In the genomic region with DNA sequence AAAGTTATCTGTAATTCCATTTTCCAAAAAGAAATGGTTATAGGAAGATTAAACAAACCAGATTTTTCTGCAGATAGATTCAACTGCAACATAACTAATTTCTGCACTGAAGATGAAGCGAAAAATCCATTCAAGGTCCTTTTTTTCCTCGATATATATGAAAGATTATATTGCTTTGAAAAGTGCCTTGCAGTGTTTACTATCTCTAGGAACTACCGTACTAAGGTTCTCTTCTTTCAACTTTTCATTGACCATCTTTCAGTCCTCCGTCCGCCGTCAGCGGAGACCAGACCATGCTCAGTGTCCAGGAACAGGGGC, we compare ENCODE assay signal across 8 cellular contexts. TPM values are rescaled to one million over a fixed set of nuclear protein-coding genes. Genes with fewer than 3 reads are reported as not detected.
DNase-seq lines count a peak whose midpoint lies in the region; ATAC-seq and TF ChIP-seq lines count a peak whose summit lies in the region.

No MANE protein-coding gene starts in this region.

- H2AFZ ChIP-seq in PC-3 (ENCODE audit: low read length): peak overlapping the region; percentile 99

- BruUV-seq in Caco-2 (replicated peaks; lab: Mats Ljungman, UMichigan): no TSS peak
- TSS peak; percentile 47 for BruUV-seq in PC-3 (replicated peaks; lab: Mats Ljungman, UMichigan)

- peaks cover 33% of the 10 kb centered on the region for H3K79me2 ChIP-seq in PC-3 (ENCODE audit: low read length)

- H3K27ac Mint-ChIP-seq in Caco-2 (ENCODE audit: unreplicated experiment): peak overlapping the region; percentile 33

- CTCF ChIA-PET in Caco-2 (lab: Charles Lee) (no interaction called here), PC-3 (lab: Charles Lee) (no interaction called here)

- intact Hi-C loops in Caco-2 (cut with micrococcal nuclease; ENCODE audit: unreplicated experiment): no loop called here
- intact Hi-C loops in PC-3 (cut with micrococcal nuclease): no loop called here
- intact Hi-C loops in ovary (cut with DNase I): no loop called here

- H3K9me3 ChIP-seq in Caco-2: no peaks in the 10 kb centered on the region
- no peaks in the 10 kb centered on the region for H3K9me3 ChIP-seq in PC-3 (ENCODE audit: low read length)
- no peaks in the 10 kb centered on the region for H3K9me3 ChIP-seq in ovary

- H3K9me2 ChIP-seq in PC-3 (replicated peaks; ENCODE audit: low read length): no peaks in the 10 kb centered on the region

- no peaks in the 10 kb centered on the region for H3F3A ChIP-seq in PC-3 (ENCODE audit: low read length, unreplicated experiment)

- peak overlapping the region; percentile 87 for H3K4me3 Mint-ChIP-seq in Caco-2 (ENCODE audit: unreplicated experiment)

- POLR2A ChIA-PET in Caco-2 (lab: Charles Lee) (no interaction called here), PC-3 (lab: Charles Lee; ENCODE audit: unreplicated experiment) (interaction anchor here (0.6 kb wide), 1 partner anchor 10 kb away, joined by 4 read pairs; no protein-coding TSS in a partner anchor)

- H3K27me3 Mint-ChIP-seq in Caco-2 (ENCODE audit: insufficient read depth, unreplicated experiment): peaks cover 13% of the 10 kb centered on the region

- H3K4me1 Mint-ChIP-seq in Caco-2 (ENCODE audit: low read depth, unreplicated experiment): peaks cover 7% of the 10 kb centered on the region

- DNase-seq in Caco-2 (no peak), PC-3 (no peak), epithelial cell of prostate (ENCODE audit: low read depth, low spot score) (no peak), ovary (no peak), ureter (ENCODE audit: low spot score) (no peak), NCI-H748 (lab: John Stamatoyannopoulos, UW; ENCODE audit: unreplicated experiment) (no peak), NCI-H1417 (lab: John Stamatoyannopoulos, UW) (no peak)

- no peaks in the 10 kb centered on the region for H3K4me1 ChIP-seq in Caco-2
- H3K4me1 ChIP-seq in PC-3 (ENCODE audit: insufficient read depth, low read length): peaks cover 14% of the 10 kb centered on the region; the same call in 1 of the 2 replicates
- peaks cover 3% of the 10 kb centered on the region for H3K4me1 ChIP-seq in ovary (ENCODE audit: insufficient read depth)

- H4K20me1 ChIP-seq in PC-3 (ENCODE audit: low read length): no peaks in the 10 kb centered on the region

- no peaks in the 10 kb centered on the region for H3K27me3 ChIP-seq in Caco-2 (replicated peaks; ENCODE audit: control insufficient read depth, insufficient read depth, low read length)
- H3K27me3 ChIP-seq in PC-3 (ENCODE audit: low read length): peaks cover 13% of the 10 kb centered on the region; the same call in 1 of the 2 replicates
- H3K27me3 ChIP-seq in ovary: no peaks in the 10 kb centered on the region

- WGBS in ovary, 3 donors: 0 to 2% (median 2%) methylated on average over 7 of the region's 7 CpGs

- H3K4me3 ChIP-seq in Caco-2 (ENCODE audit: low read depth, low read length) (peak overlapping the region; percentile 66), PC-3 (ENCODE audit: low read length) (peak overlapping the region; percentile 75), ovary (peak overlapping the region; percentile 84)

- H3K9me3 Mint-ChIP-seq in Caco-2 (ENCODE audit: unreplicated experiment): no peaks in the 10 kb centered on the region

- TF ChIP-seq EP300 in ovary (IDR thresholded peaks at IDR 0.05): no peak

- H3K36me3 Mint-ChIP-seq in Caco-2 (ENCODE audit: insufficient read depth, unreplicated experiment): peaks cover 36% of the 10 kb centered on the region

- H3K27ac ChIP-seq in PC-3 (ENCODE audit: low read length) (no peak overlapping the region), epithelial cell of prostate (peak overlapping the region; percentile 74), ovary (peak overlapping the region in 1 of 2 donors; percentile 58)

- no peak for TF ChIP-seq POLR2A in ovary (IDR thresholded peaks at IDR 0.05)

- ATAC-seq in PC-3 (no peak), GM18868 (IDR thresholded peaks at IDR 0.05; ENCODE audit: unreplicated experiment) (no peak)

- H3K4me2 ChIP-seq in PC-3 (ENCODE audit: low read length): peak overlapping the region; percentile 93

- no peak for TF ChIP-seq CTCF in Caco-2 (IDR thresholded peaks at IDR 0.05; ENCODE audit: insufficient read depth in 1 of 2, low read depth in 1 of 2, low read length in 1 of 2, severe bottlenecking in 1 of 2, unreplicated experiment in 1 of 2)
- no peak for TF ChIP-seq CTCF in PC-3 (conservative IDR thresholded peaks at IDR 0.05; ENCODE audit: low read depth, low read length)
- no peak for TF ChIP-seq CTCF in ovary (IDR thresholded peaks at IDR 0.05)

- H3K36me3 ChIP-seq in Caco-2 (ENCODE audit: control insufficient read depth, insufficient read depth, low read length) (no peaks in the 10 kb centered on the region), PC-3 (ENCODE audit: low read depth, low read length) (peaks cover 35% of the 10 kb centered on the region), ovary (no peaks in the 10 kb centered on the region)

- peak overlapping the region; percentile 73 for H3K9ac ChIP-seq in PC-3 (ENCODE audit: low read length)

RNA-seq across cellular contexts. Expression of gene ZNF322, which starts 0.5 kb away (rescaled TPM):
- total RNA-seq in Caco-2 (2022) (22.5 and 26.1 TPM in 2 replicates), PC-3 (2014; rRNA removed) (9.2 and 15.7 TPM in 2 replicates), ovary (10 to 100 TPM; 15.2 to 41.2 (median 32.8) TPM), ureter (27.7 TPM)
- 10 to 100 TPM; 14.2 to 16.5 TPM for polyA plus RNA-seq in ovary
